8 cellular contexts compared by ENCODE assay signal in the genomic region with DNA sequence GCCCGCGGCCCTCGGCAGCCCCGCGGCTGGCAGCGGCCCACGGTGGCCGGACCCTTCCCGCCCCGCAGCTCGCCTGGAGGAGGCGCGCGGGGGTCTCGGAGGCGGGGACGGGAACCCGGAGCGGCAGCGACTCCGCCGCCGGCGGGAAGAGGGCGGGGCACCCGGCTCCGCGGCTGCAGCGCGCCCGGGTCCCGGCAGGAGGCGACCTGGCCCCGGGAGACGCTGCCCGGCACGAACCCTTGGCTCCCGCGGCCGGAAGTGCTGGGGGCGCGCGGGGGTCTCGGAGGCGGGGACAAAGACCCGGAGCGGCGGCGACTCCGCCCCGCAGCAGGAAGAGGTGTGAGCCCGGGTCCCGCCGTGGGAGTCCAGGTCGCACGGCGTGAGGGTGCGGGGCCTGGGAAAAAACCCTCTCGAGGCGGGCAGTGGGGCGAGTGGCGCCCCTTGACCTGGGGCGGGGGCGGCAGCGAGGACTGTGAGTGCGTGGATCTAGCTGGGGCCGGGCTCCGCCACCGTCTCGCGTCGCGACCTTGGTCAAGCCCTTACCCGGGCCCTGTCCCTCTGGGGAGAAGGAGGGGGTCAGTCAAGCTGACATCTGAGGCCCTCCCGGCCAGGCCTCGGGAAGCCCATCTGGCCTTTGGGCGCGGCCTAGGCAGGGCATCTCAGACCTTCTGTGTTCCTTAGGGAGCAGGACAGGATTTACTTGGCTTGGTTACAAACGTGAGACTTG. TPM values are rescaled to one million over a fixed set of nuclear protein-coding genes. Genes with fewer than 3 reads are reported as not detected.
A peak's percentile ranks its signal among the peaks of the same experiment; 100 is the strongest.
DNase-seq lines count a peak whose midpoint lies in the region; ATAC-seq and TF ChIP-seq lines count a peak whose summit lies in the region.

A gene (minus strand): TSS at position 151 of the 727 bp plus-strand sequence. CDS start 230 bp downstream, outside the sequence.

- ATAC-seq in HG03469 (IDR thresholded peaks at IDR 0.05; ENCODE audit: unreplicated experiment) (peak; percentile 41), mucosa of descending colon (peak; percentile 91)

- no peaks in the 10 kb centered on the region for H3K27me3 ChIP-seq in BLaER1

- H3K27ac ChIP-seq in BLaER1 (peak within 1 kb of the TSS; percentile 91), epithelial cell of prostate (peak within 1 kb of the TSS; percentile 86)

- H3K36me3 ChIP-seq in BLaER1 (no peaks in the 10 kb centered on the region), mucosa of descending colon (ENCODE audit: low read depth) (no peaks in the 10 kb centered on the region)

- DNase-seq in NOMO-1 treated with dmso at 0.1 percent for 144 hours (lab: John Stamatoyannopoulos, UW; ENCODE audit: unreplicated experiment): peak; percentile 67
- DNase-seq in activated T-cell treated with anti-CD3 and anti-CD28 coated beads for 24 hours (ENCODE audit: low read depth): peak; percentile 72
- DNase-seq in epithelial cell of prostate (ENCODE audit: low read depth, low spot score): no peak
- DNase-seq in mucosa of descending colon: peak; percentile 75 to 88 (median 82)
- DNase-seq in stimulated activated CD8-positive, alpha-beta memory T cell treated with anti-CD3 and anti-CD28 coated beads, Interleukin-4, amount 100 ng/mL, for 1 hour (ENCODE audit: low read depth in 2 of 2, low spot score in 1 of 2): peak; percentile 37 to 52

- intact Hi-C loops in mucosa of descending colon (cut with DNase I, micrococcal nuclease): loop anchor here in 1 of 2 donors (5.0 kb wide), 1 partner anchor 111 kb away; no protein-coding TSS in a partner anchor

- peak; percentile 64 for TF ChIP-seq POLR2A in GM19099 (IDR thresholded peaks at IDR 0.05; ENCODE audit: extremely low read depth, insufficient read length, low read depth)

- peak within 1 kb of the TSS; percentile 93 for H3K9ac ChIP-seq in BLaER1

- H3K4me1 ChIP-seq in BLaER1 (peaks cover 16% of the 10 kb centered on the region), mucosa of descending colon (ENCODE audit: low read depth) (peaks cover 17% of the 10 kb centered on the region)

- H3K4me2 ChIP-seq in BLaER1: peak within 1 kb of the TSS; percentile 100

- H3K9me3 ChIP-seq in BLaER1: no peaks in the 10 kb centered on the region
- H3K9me3 ChIP-seq in mucosa of descending colon: no peaks in the 10 kb centered on the region

- peak; percentile 85 for TF ChIP-seq CTCF in mucosa of descending colon (IDR thresholded peaks at IDR 0.05)

- H3K4me3 ChIP-seq in BLaER1 (peak within 1 kb of the TSS; percentile 86), mucosa of descending colon (peak within 1 kb of the TSS; percentile 34)

- no peaks in the 10 kb centered on the region for H4K20me1 ChIP-seq in BLaER1

RNA-seq across cellular contexts. Expression of the gene that starts here (rescaled TPM):
- total RNA-seq in mucosa of descending colon: 10 to 100 TPM in 2 of 3 donors, 1 to 10 TPM in 1; 8.1 to 13.7 (median 10.9) TPM
